Comparison of ENCODE assay signal across 8 cellular contexts in genomic region chr7:117385340-117386124, GRCh38. TPM values are rescaled to one million over a fixed set of nuclear protein-coding genes. Genes with fewer than 3 reads are reported as not detected.
DNase-seq lines count a peak whose midpoint lies in the region; ATAC-seq, FAIRE-seq and TF ChIP-seq lines count a peak whose summit lies in the region.

No MANE protein-coding gene starts in this region.

- no peaks in the 10 kb centered on the region for H3K4me1 Mint-ChIP-seq in naive thymus-derived CD4-positive, alpha-beta T cell
- H3K4me1 Mint-ChIP-seq in T-helper 17 cell = no peaks in the 10 kb centered on the region

- POLR2A ChIA-PET in naive thymus-derived CD4-positive, alpha-beta T cell (lab: Charles Lee) = no interaction called here

- no peak overlapping the region for H3K27ac Mint-ChIP-seq in naive thymus-derived CD4-positive, alpha-beta T cell
- no peak overlapping the region for H3K27ac Mint-ChIP-seq in T-helper 17 cell

- H3K27me3 ChIP-seq in dorsolateral prefrontal cortex (no peaks in the 10 kb centered on the region), small intestine (ENCODE audit: control insufficient read depth in 2 of 2, insufficient read depth in 2 of 2, low read length in 2 of 2) (no peaks in the 10 kb centered on the region)
- no peaks in the 10 kb centered on the region for H3K27me3 ChIP-seq in naive thymus-derived CD4-positive, alpha-beta T cell (ENCODE audit: control insufficient read depth in 2 of 2, insufficient read depth in 2 of 2, low read length in 2 of 2)

- no peaks in the 10 kb centered on the region for H3K9me3 ChIP-seq in small intestine (ENCODE audit: control insufficient read depth, low read depth)
- H3K9me3 ChIP-seq in naive thymus-derived CD4-positive, alpha-beta T cell (ENCODE audit: control insufficient read depth in 2 of 3, low read length in 3 of 3) = peaks cover 0 to 4% (median 0%) of the 10 kb centered on the region in 3 experiments
- no peaks in the 10 kb centered on the region for H3K9me3 ChIP-seq in T-helper 17 cell (ENCODE audit: control insufficient read depth, low read length, poor library complexity, severe bottlenecking)

- FAIRE-seq in small intestine (lab: Jason Lieb, UNC) = no peak

- H3K27me3 Mint-ChIP-seq in naive thymus-derived CD4-positive, alpha-beta T cell = peaks cover 0 to 3% (median 0%) of the 10 kb centered on the region in 5 donors
- H3K27me3 Mint-ChIP-seq in T-helper 17 cell = no peaks in the 10 kb centered on the region

- H3K4me3 ChIP-seq in dorsolateral prefrontal cortex = peak overlapping the region in 1 of 59 donors; percentile 5
- no peak overlapping the region for H3K4me3 ChIP-seq in small intestine (ENCODE audit: low read depth in 1 of 2, low read length in 2 of 2)
- no peak overlapping the region for H3K4me3 ChIP-seq in naive thymus-derived CD4-positive, alpha-beta T cell (ENCODE audit: low read length)

- H3K4me1 ChIP-seq in small intestine (ENCODE audit: control insufficient read depth in 2 of 2, insufficient read depth in 1 of 2, low read depth in 1 of 2, low read length in 1 of 2) = no peaks in the 10 kb centered on the region
- H3K4me1 ChIP-seq in naive thymus-derived CD4-positive, alpha-beta T cell (ENCODE audit: control insufficient read depth in 2 of 2, insufficient read depth in 2 of 2, low read length in 2 of 2) = no peaks in the 10 kb centered on the region

- peaks cover 3 to 25% (median 12%) of the 10 kb centered on the region in 11 donors for H3K9me3 Mint-ChIP-seq in naive thymus-derived CD4-positive, alpha-beta T cell

- 33 to 48% (median 36%) methylated on average over 7 of the region's 7 CpGs for WGBS in small intestine, 3 donors

- DNase-seq in GM03348 (ENCODE audit: low spot score) (peak; percentile 41), NCI-H2081 treated with DMSO at 0.1 percent for 48 hours (lab: John Stamatoyannopoulos, UW) (peak; percentile 14), dorsolateral prefrontal cortex (no peak), small intestine (peak; percentile 59), MV-4-11 (lab: John Stamatoyannopoulos, UW) (no peak), T-helper 17 cell (no peak)
- no peak for DNase-seq in naive thymus-derived CD4-positive, alpha-beta T cell

- intact Hi-C loops in dorsolateral prefrontal cortex (cut with DNase I) = loop anchor here in 1 of 2 donors (5.0 kb wide), 1 partner anchor 173 kb away; no protein-coding TSS in a partner anchor
- intact Hi-C loops in naive thymus-derived CD4-positive, alpha-beta T cell (cut with micrococcal nuclease) = no loop called here

- H3K36me3 Mint-ChIP-seq in naive thymus-derived CD4-positive, alpha-beta T cell = no peaks in the 10 kb centered on the region
- no peaks in the 10 kb centered on the region for H3K36me3 Mint-ChIP-seq in T-helper 17 cell (ENCODE audit: low read depth)

- peak; percentile 13 to 83 (median 61) for TF ChIP-seq CTCF in dorsolateral prefrontal cortex (IDR thresholded peaks at IDR 0.05 in 54 of 56, conservative IDR thresholded peaks at IDR 0.05 in 2 of 56; ENCODE audit: low read depth in 1 of 56, partially characterized antibody in 56 of 56)

- no peak overlapping the region for H3K4me3 Mint-ChIP-seq in naive thymus-derived CD4-positive, alpha-beta T cell
- H3K4me3 Mint-ChIP-seq in T-helper 17 cell = no peak overlapping the region

- H3K27ac ChIP-seq in dorsolateral prefrontal cortex (no peak overlapping the region), small intestine (ENCODE audit: low read depth in 1 of 2, low read length in 1 of 2) (no peak overlapping the region)
- no peak overlapping the region for H3K27ac ChIP-seq in naive thymus-derived CD4-positive, alpha-beta T cell (ENCODE audit: low read depth, low read length)

- CTCF ChIA-PET in naive thymus-derived CD4-positive, alpha-beta T cell (lab: Charles Lee) = no interaction called here

- H3K36me3 ChIP-seq in small intestine (ENCODE audit: control insufficient read depth in 2 of 2, insufficient read depth in 2 of 2, low read length in 2 of 2) = no peaks in the 10 kb centered on the region
- H3K36me3 ChIP-seq in naive thymus-derived CD4-positive, alpha-beta T cell (ENCODE audit: control insufficient read depth in 2 of 3, insufficient read depth in 3 of 3, low read length in 3 of 3) = no peaks in the 10 kb centered on the region

- ATAC-seq in GM21786 (IDR thresholded peaks at IDR 0.05; ENCODE audit: unreplicated experiment) = peak; percentile 73
- no peak for ATAC-seq in naive thymus-derived CD4-positive, alpha-beta T cell
- no peak for ATAC-seq in T-helper 17 cell

RNA-seq across cellular contexts. Expression of gene ASZ1, which starts 41.8 kb away (rescaled TPM):
- total RNA-seq in dorsolateral prefrontal cortex (not detected), T-helper 17 cell (not detected)
- not detected for polyA plus RNA-seq in small intestine
- total RNA-seq in naive thymus-derived CD4-positive, alpha-beta T cell = not detected
- polyA plus RNA-seq in naive thymus-derived CD4-positive, alpha-beta T cell = not detected

Comparison
In these comparisons a context has a peak if more than half of its experiments do, and no peak if none do; other contexts are left out.
1. DNase-seq: peak in GM03348 (single experiment), NCI-H2081 treated with DMSO at 0.1 percent for 48 hours (single experiment) and small intestine (single experiment); none in dorsolateral prefrontal cortex (0 of 10), naive thymus-derived CD4-positive, alpha-beta T cell (0 of 9), MV-4-11 (single experiment) and T-helper 17 cell (0 of 3).